7 cellular contexts compared by ENCODE assay signal in the genomic region with DNA sequence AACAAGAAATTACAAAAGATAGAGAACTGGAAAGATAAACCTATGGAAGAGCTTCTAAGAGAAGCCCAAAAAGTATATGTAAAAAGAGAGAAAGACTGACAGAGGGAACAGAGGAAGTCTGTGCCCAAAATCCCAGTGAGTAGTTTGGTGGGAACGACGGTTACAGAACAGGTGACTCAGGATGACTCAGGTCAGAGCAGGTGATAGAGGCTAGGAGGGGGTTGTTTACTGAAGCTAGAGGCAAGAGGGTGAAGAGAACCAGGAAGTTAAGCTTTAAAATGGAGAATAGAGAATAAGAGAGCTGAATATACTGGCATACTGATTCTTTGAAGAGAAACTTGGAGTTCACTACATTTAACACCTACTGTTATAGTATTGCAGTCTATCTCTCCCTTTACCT.
DNase-seq lines count a peak whose midpoint lies in the region; ATAC-seq, FAIRE-seq and TF ChIP-seq lines count a peak whose summit lies in the region.
"Not testable (repeated sequence)": the region's sequence is repeated elsewhere in the genome, so short reads cannot be mapped to it uniquely, and the experiment has no call there.

No MANE protein-coding gene starts in this region.

- CTCF ChIA-PET in GM12878 (lab: Yijun Ruan, JAX), result interaction anchor here (1.5 to 2.3 kb wide), 2 partner anchors 14 to 88 kb away, joined by 3 to 9 read pairs; no protein-coding TSS in a partner anchor

- DNase-seq in Daoy (ENCODE audit: low read depth) (peak; percentile 69), LHCN-M2 (ENCODE audit: low read depth) (peak; percentile 70), NCI-H226 (peak; percentile 39), RKO (ENCODE audit: low spot score) (peak; percentile 44), glomerular visceral epithelial cell (ENCODE audit: extremely low spot score) (peak; percentile 15), naive B cell (peak; percentile 43)
- not testable (repeated sequence) for DNase-seq in GM12878 (ENCODE audit: low read depth, low spot score)

- TF ChIP-seq RAD21 in GM12878 (IDR thresholded peaks at IDR 0.05; ENCODE audit: insufficient read depth, low read depth, low read length), result not testable (repeated sequence)

- H3K79me2 ChIP-seq in GM12878 (ENCODE audit: control insufficient read depth, insufficient read depth, low read length), result not testable (repeated sequence)

- peaks cover 13% of the 10 kb centered on the region for H3K4me1 ChIP-seq in GM12878 (ENCODE audit: control insufficient read depth, insufficient read depth, low read length)

- BruUV-seq in GM12878 (replicated peaks; lab: Mats Ljungman, UMichigan), result not testable (repeated sequence)

- TF ChIP-seq CTCF in GM12878 (IDR thresholded peaks at IDR 0.05 in 2 of 3, conservative IDR thresholded peaks at IDR 0.05 in 1 of 3; ENCODE audit: control insufficient read depth in 2 of 3, extremely low read depth in 1 of 3, insufficient read depth in 1 of 3, low read depth in 3 of 3, low read length in 3 of 3), result not testable (repeated sequence)

- H3K4me3 ChIP-seq in GM12878, result not testable (repeated sequence)

- intact Hi-C loops in GM12878 (cut with micrococcal nuclease; ENCODE audit: unreplicated experiment), result not testable (repeated sequence)

- peak overlapping the region; percentile 43 to 89 (median 74) for H3K4me3 Mint-ChIP-seq in naive B cell

- not testable (repeated sequence) for H2AFZ ChIP-seq in GM12878 (ENCODE audit: control insufficient read depth, low read depth, low read length)

- ATAC-seq in GM12878 (peak; percentile 19; the same call in 1 of the 3 replicates), naive B cell (ENCODE audit: low read depth in 2 of 2) (peak; percentile 59 to 66)

- H3K4me1 Mint-ChIP-seq in naive B cell, result peaks cover 36 to 56% (median 54%) of the 10 kb centered on the region in 3 donors

- H3K9ac ChIP-seq in GM12878 (ENCODE audit: control insufficient read depth, insufficient read depth, low read length), result not testable (repeated sequence)

- H3K27me3 Mint-ChIP-seq in naive B cell, result peaks cover 12 to 25% (median 14%) of the 10 kb centered on the region in 3 donors

- POLR2A ChIA-PET in GM12878 (lab: Charles Lee), result interaction anchor here (0.7 kb wide), 1 partner anchor 156 kb away, joined by 4 read pairs; no protein-coding TSS in a partner anchor

- not testable (repeated sequence) for H3K9me3 ChIP-seq in GM12878 (replicated peaks; ENCODE audit: control insufficient read depth, insufficient read depth, low read length)

- not testable (repeated sequence) for H3K4me2 ChIP-seq in GM12878 (ENCODE audit: control insufficient read depth, insufficient read depth)

- peak overlapping the region; percentile 2 to 96 (median 62) for H3K27ac Mint-ChIP-seq in naive B cell

- not testable (repeated sequence) for TF ChIP-seq EP300 in GM12878 (IDR thresholded peaks at IDR 0.05; ENCODE audit: borderline replicate concordance in 1 of 2, control insufficient read depth in 1 of 2, low read depth in 2 of 2, low read length in 2 of 2)

- H3K36me3 ChIP-seq in GM12878 (ENCODE audit: control insufficient read depth in 2 of 2, insufficient read depth in 2 of 2, low read length in 1 of 2), result not testable (repeated sequence)

- H3K36me3 Mint-ChIP-seq in naive B cell, result not testable (repeated sequence)

- peaks cover 0 to 12% (median 2%) of the 10 kb centered on the region in 7 donors for H3K9me3 Mint-ChIP-seq in naive B cell

- RAD21 ChIA-PET in GM12878 (lab: Charles Lee; ENCODE audit: unreplicated experiment), result not testable (repeated sequence)

- FAIRE-seq in GM12878 (lab: Jason Lieb, UNC), result not testable (repeated sequence)

- SMC1A ChIA-PET in GM12878 (lab: Charles Lee; ENCODE audit: uncharacterized antibody, unreplicated experiment), result interaction anchor here (1.2 to 1.8 kb wide), 3 partner anchors 90 to 139 kb away, joined by 3 to 5 read pairs (median 4); no protein-coding TSS in a partner anchor

- H3K27me3 ChIP-seq in GM12878 (replicated peaks in 1 of 2; ENCODE audit: control insufficient read depth in 2 of 2, insufficient read depth in 2 of 2, low read length in 1 of 2), result not testable (repeated sequence)

- not testable (repeated sequence) for H3K27ac ChIP-seq in GM12878 (ENCODE audit: control insufficient read depth, insufficient read depth)

- in situ Hi-C loops in GM12878 (cut with MboI), result not testable (repeated sequence)

- not testable (repeated sequence) for H4K20me1 ChIP-seq in GM12878 (ENCODE audit: control insufficient read depth, insufficient read depth)

- 24% methylated on average over 2 of the region's 2 CpGs for WGBS in GM12878 (ENCODE audit: insufficient coverage, insufficient replicate concordance, low lambda C conversion rate, missing lambda C conversion rate)

- not testable (repeated sequence) for TF ChIP-seq POLR2A in GM12878 (IDR thresholded peaks at IDR 0.05; ENCODE audit: low read depth, low read length)
